In the genomic region with DNA sequence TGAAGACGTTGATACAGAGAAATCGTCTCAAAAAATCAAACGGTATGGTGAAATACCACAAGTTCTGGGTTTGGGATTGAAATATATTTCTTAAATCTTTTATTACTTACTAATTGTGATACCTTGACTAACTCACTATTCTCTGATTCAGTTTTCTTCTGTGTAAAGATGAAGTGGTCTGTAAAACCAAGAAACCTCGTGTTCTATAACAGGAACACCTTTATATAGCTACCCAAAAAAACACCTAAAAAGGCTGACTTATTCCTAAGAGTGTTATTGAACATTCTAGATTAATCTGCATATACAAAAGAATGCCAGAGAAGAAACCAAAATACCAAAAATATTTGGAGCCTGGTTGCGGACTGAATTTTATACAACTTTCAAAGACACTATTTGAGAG, we compare ENCODE assay signal across 8 cellular contexts. TPM values are rescaled to one million over a fixed set of nuclear protein-coding genes. Genes with fewer than 3 reads are reported as not detected.
A peak's percentile ranks its signal among the peaks of the same experiment; 100 is the strongest.
DNase-seq lines count a peak whose midpoint lies in the region; ATAC-seq, FAIRE-seq and TF ChIP-seq lines count a peak whose summit lies in the region.

No MANE protein-coding gene starts in this region.

- H4K20me1 ChIP-seq in HepG2 (ENCODE audit: insufficient read depth, low read length): no peaks in the 10 kb centered on the region

- no peak for DNase-seq in activated naive CD4-positive, alpha-beta T cell treated with anti-CD3 and anti-CD28 coated beads, Interleukin-2, amount 10 ng/mL, durations not matched to agents 7 days and 5 days
- no peak for DNase-seq in activated naive CD4-positive, alpha-beta T cell (lab: John Stamatoyannopoulos, UW)
- DNase-seq in HepG2 (ENCODE audit: low spot score) (no peak), transverse colon (no peak), DMS79 (lab: John Stamatoyannopoulos, UW) (no peak), small intestine (no peak)
- DNase-seq in NK-92 treated with Interleukin-12 subunit alpha and Interleukin-12 subunit beta, amount 100 ng/mL, for 24 hours (lab: John Stamatoyannopoulos, UW): no peak

- H3K36me3 Mint-ChIP-seq in activated naive CD4-positive, alpha-beta T cell treated with anti-CD3 and anti-CD28 coated beads, Interleukin-2, amount 10 ng/mL, durations not matched to agents 7 days and 5 days: peaks cover 3% of the 10 kb centered on the region
- H3K36me3 Mint-ChIP-seq in activated T-helper 17 cell treated with anti-CD3 and anti-CD28 coated beads, Interleukin-2, amount 50 U/mL, for 72 hours (ENCODE audit: low read depth): peaks cover 41% of the 10 kb centered on the region

- intact Hi-C loops in HepG2 (cut with micrococcal nuclease; ENCODE audit: unreplicated experiment): loop anchor here (5.0 kb wide), 1 partner anchor 535 kb away; the partner anchor contains the start of genes CRYZ and TYW3
- intact Hi-C loops in transverse colon (cut with DNase I; ENCODE audit: low total_unique reads): no loop called here

- H3K27me3 ChIP-seq in HepG2 (ENCODE audit: control insufficient read depth in 1 of 2, insufficient read depth in 2 of 2, low read length in 2 of 2): no peaks in the 10 kb centered on the region
- no peaks in the 10 kb centered on the region for H3K27me3 ChIP-seq in transverse colon
- H3K27me3 ChIP-seq in small intestine (ENCODE audit: control insufficient read depth in 2 of 2, insufficient read depth in 2 of 2, low read length in 2 of 2): no peaks in the 10 kb centered on the region

- no peak overlapping the region for H3K27ac Mint-ChIP-seq in activated naive CD4-positive, alpha-beta T cell treated with anti-CD3 and anti-CD28 coated beads, Interleukin-2, amount 10 ng/mL, durations not matched to agents 7 days and 5 days
- peak overlapping the region; percentile 98 for H3K27ac Mint-ChIP-seq in activated T-helper 17 cell treated with anti-CD3 and anti-CD28 coated beads, Interleukin-2, amount 50 U/mL, for 72 hours

- no peaks in the 10 kb centered on the region for H3K9me3 ChIP-seq in HepG2 (ENCODE audit: low read length)
- H3K9me3 ChIP-seq in transverse colon: no peaks in the 10 kb centered on the region
- H3K9me3 ChIP-seq in small intestine (ENCODE audit: control insufficient read depth, low read depth): no peaks in the 10 kb centered on the region

- H3K27ac ChIP-seq in HepG2 (ENCODE audit: extremely low read length, insufficient read depth, low read length) (peak overlapping the region; percentile 73), transverse colon (peak overlapping the region; percentile 82 to 90 (median 86)), small intestine (ENCODE audit: low read depth in 1 of 2, low read length in 1 of 2) (no peak overlapping the region)

- TF ChIP-seq RAD21 in HepG2 (CRISPR knock-in tag; IDR thresholded peaks at IDR 0.05): no peak

- H2AFZ ChIP-seq in HepG2 (ENCODE audit: low read length): peak overlapping the region; percentile 95

- CTCF ChIA-PET in activated naive CD4-positive, alpha-beta T cell treated with anti-CD3 and anti-CD28 coated beads, Interleukin-2, amount 10 ng/mL, durations not matched to agents 7 days and 5 days (lab: Charles Lee): no interaction called here
- CTCF ChIA-PET in HepG2 (lab: Yijun Ruan, JAX; ENCODE audit: low intra/inter-chr PET ratio, low total read pairs): no interaction called here

- H3K4me1 ChIP-seq in HepG2 (ENCODE audit: insufficient read depth, low read length): peaks cover 15% of the 10 kb centered on the region
- H3K4me1 ChIP-seq in transverse colon: peaks cover 0 to 22% (median 10%) of the 10 kb centered on the region in 4 donors
- H3K4me1 ChIP-seq in small intestine (ENCODE audit: control insufficient read depth in 2 of 2, insufficient read depth in 1 of 2, low read depth in 1 of 2, low read length in 1 of 2): no peaks in the 10 kb centered on the region

- TF ChIP-seq POLR2A in HepG2 (IDR thresholded peaks at IDR 0.05; ENCODE audit: insufficient read depth in 1 of 2, low read depth in 2 of 2, low read length in 2 of 2) (no peak), transverse colon (IDR thresholded peaks at IDR 0.05) (no peak)

- H3K36me3 ChIP-seq in HepG2 (replicated peaks in 1 of 2; ENCODE audit: control insufficient read depth in 1 of 2, insufficient read depth in 2 of 2, low read length in 2 of 2) (no peaks in the 10 kb centered on the region; a peak in 1 of 5 replicates), transverse colon (peaks cover 0 to 13% (median 0%) of the 10 kb centered on the region in 4 donors), small intestine (ENCODE audit: control insufficient read depth in 2 of 2, insufficient read depth in 2 of 2, low read length in 2 of 2) (no peaks in the 10 kb centered on the region)

- in situ Hi-C loops in HepG2 (cut with HindIII; ENCODE audit: extremely low pct_ligation_motif_present, low pct_unique_long_range_greater_than_20kb) (no loop called here), transverse colon (cut with MboI; ENCODE audit: low pct_ligation_motif_present in 1 of 4, low pct_unique_long_range_greater_than_20kb in 1 of 4, low sequenced_read_pairs in 3 of 4) (no loop called here)

- H3K4me2 ChIP-seq in HepG2 (ENCODE audit: low read depth, low read length): peak overlapping the region; percentile 75

- TF ChIP-seq CTCF in HepG2 (CRISPR knock-in tag; IDR thresholded peaks at IDR 0.05) (no peak), transverse colon (IDR thresholded peaks at IDR 0.05) (no peak)

- 60% methylated on average over 5 of the region's 5 CpGs for WGBS in HepG2 (ENCODE audit: low lambda C conversion rate)
- WGBS in transverse colon (ENCODE audit: low coverage in 1 of 2), 2 donors: 67 to 70% methylated on average over 5 of the region's 5 CpGs
- WGBS in small intestine, 3 donors: 68 to 81% (median 80%) methylated on average over 5 of the region's 5 CpGs

- no peak for FAIRE-seq in HepG2 (lab: Jason Lieb, UNC)
- FAIRE-seq in small intestine (lab: Jason Lieb, UNC): no peak

- POLR2A ChIA-PET in HepG2 (lab: Yijun Ruan, JAX): interaction anchor here (1.4 kb wide), 1 partner anchor 17 kb away, joined by 3 read pairs; no protein-coding TSS in a partner anchor

- peak overlapping the region; percentile 92 for H3K4me3 Mint-ChIP-seq in activated naive CD4-positive, alpha-beta T cell treated with anti-CD3 and anti-CD28 coated beads, Interleukin-2, amount 10 ng/mL, durations not matched to agents 7 days and 5 days
- peak overlapping the region; percentile 96 for H3K4me3 Mint-ChIP-seq in activated T-helper 17 cell treated with anti-CD3 and anti-CD28 coated beads, Interleukin-2, amount 50 U/mL, for 72 hours

- TF ChIP-seq EP300 in HepG2 (IDR thresholded peaks at IDR 0.05; ENCODE audit: low read depth in 2 of 2, low read length in 2 of 2): no peak
- no peak for TF ChIP-seq EP300 in HepG2 (CRISPR knock-in tag; IDR thresholded peaks at IDR 0.05; ENCODE audit: borderline replicate concordance)
- no peak for TF ChIP-seq EP300 in transverse colon (IDR thresholded peaks at IDR 0.05; ENCODE audit: low read depth)

- H3K79me2 ChIP-seq in HepG2 (ENCODE audit: insufficient read depth, low read length): no peaks in the 10 kb centered on the region

- H3K9me3 Mint-ChIP-seq in activated naive CD4-positive, alpha-beta T cell treated with anti-CD3 and anti-CD28 coated beads, Interleukin-2, amount 10 ng/mL, durations not matched to agents 7 days and 5 days: no peaks in the 10 kb centered on the region
- H3K9me3 Mint-ChIP-seq in activated T-helper 17 cell treated with anti-CD3 and anti-CD28 coated beads, Interleukin-2, amount 50 U/mL, for 72 hours: no peaks in the 10 kb centered on the region

- H3K27me3 Mint-ChIP-seq in activated naive CD4-positive, alpha-beta T cell treated with anti-CD3 and anti-CD28 coated beads, Interleukin-2, amount 10 ng/mL, durations not matched to agents 7 days and 5 days: no peaks in the 10 kb centered on the region
- H3K27me3 Mint-ChIP-seq in activated T-helper 17 cell treated with anti-CD3 and anti-CD28 coated beads, Interleukin-2, amount 50 U/mL, for 72 hours: no peaks in the 10 kb centered on the region

- H3K4me1 Mint-ChIP-seq in activated naive CD4-positive, alpha-beta T cell treated with anti-CD3 and anti-CD28 coated beads, Interleukin-2, amount 10 ng/mL, durations not matched to agents 7 days and 5 days: peaks cover 20% of the 10 kb centered on the region
- H3K4me1 Mint-ChIP-seq in activated T-helper 17 cell treated with anti-CD3 and anti-CD28 coated beads, Interleukin-2, amount 50 U/mL, for 72 hours: peaks cover 11% of the 10 kb centered on the region

- H3K9ac ChIP-seq in HepG2 (ENCODE audit: insufficient read depth, low read depth, low read length): peak overlapping the region; percentile 83

- H3K4me3 ChIP-seq in HepG2 (replicated peaks in 1 of 3; ENCODE audit: insufficient read depth in 1 of 3, low read depth in 2 of 3, low read length in 3 of 3) (peak overlapping the region; percentile 55 to 85 (median 81)), transverse colon (peak overlapping the region in 3 of 4 donors; percentile 57 to 67 (median 66)), small intestine (ENCODE audit: low read depth in 1 of 2, low read length in 2 of 2) (peak overlapping the region in 1 of 2 donors; percentile 74)

- ATAC-seq in activated T-helper 17 cell treated with anti-CD3 and anti-CD28 coated beads, Interleukin-2, amount 50 U/mL, for 72 hours (replicated peaks): peak; percentile 46
- no peak for ATAC-seq in HepG2

- BruUV-seq in HepG2 (replicated peaks; lab: Mats Ljungman, UMichigan): no TSS peak

RNA-seq across cellular contexts. Expression of gene LRRIQ3, which starts 0.7 kb away (rescaled TPM):
- 1 to 10 TPM; 1.5 to 1.7 TPM for total RNA-seq in activated T-helper 17 cell treated with anti-CD3 and anti-CD28 coated beads, Interleukin-2, amount 50 U/mL, for 72 hours
- total RNA-seq in HepG2 (2016; rRNA removed; fragmentation: Illumina TruSeq; extraction: Trizol) (1.2 and 1.3 TPM in 2 replicates), transverse colon (under 1 TPM in 1 of 4 donors, not detected in 3; 0.55 TPM)
- total RNA-seq in HepG2 (2016; cell fraction: cytosol; rRNA removed; fragmentation: Illumina TruSeq; extraction: Trizol; ENCODE audit: low read depth): 0.51 and 0.62 TPM in 2 replicates
- total RNA-seq in HepG2 (2016; cell fraction: insoluble cytoplasmic fraction; rRNA removed; fragmentation: Illumina TruSeq; extraction: Trizol): 1.1 and 2.1 TPM in 2 replicates
- 0.83 and 1.1 TPM in 2 replicates for total RNA-seq in HepG2 (2016; cell fraction: membrane; rRNA removed; fragmentation: Illumina TruSeq; extraction: Trizol)
- total RNA-seq in HepG2 (2016; cell fraction: nucleus; rRNA removed; fragmentation: Illumina TruSeq; extraction: Trizol): 0.84 and 0.85 TPM in 2 replicates
- polyA plus RNA-seq in HepG2 (2011; rRNA removed) (0.55 and 1.1 TPM in 2 replicates), small intestine (under 1 TPM; 0.22 to 0.39 (median 0.27) TPM)
- polyA plus RNA-seq in HepG2 (2011; cell fraction: cytosol; rRNA removed): 0.31 and 0.42 TPM in 2 replicates
- polyA plus RNA-seq in HepG2 (2011; cell fraction: nucleus; rRNA removed): 0.12 and 0.48 TPM in 2 replicates
- 0.41 and 1.0 TPM in 2 replicates for polyA plus RNA-seq in HepG2 (2012)
- 0.83 and 0.84 TPM in 2 replicates for polyA plus RNA-seq in HepG2 (2016; cell fraction: cytosol; fragmentation: Illumina TruSeq; extraction: Trizol; ENCODE audit: low read depth)
- 1.2 and 1.5 TPM in 2 replicates for polyA plus RNA-seq in HepG2 (2016; cell fraction: insoluble cytoplasmic fraction; fragmentation: Illumina TruSeq; extraction: Trizol; ENCODE audit: low read depth)
- polyA plus RNA-seq in HepG2 (2016; cell fraction: membrane; fragmentation: Illumina TruSeq; extraction: Trizol; ENCODE audit: low read depth): 0.95 and 1.2 TPM in 2 replicates
- polyA plus RNA-seq in HepG2 (2016; cell fraction: nucleus; fragmentation: Illumina TruSeq; extraction: Trizol; ENCODE audit: insufficient read depth, low read depth): 0.71 and 0.95 TPM in 2 replicates
- polyA minus RNA-seq in HepG2 (2011; rRNA and poly(A)+ RNA removed; ENCODE audit: low replicate concordance): 0.47 and 3.0 TPM in 2 replicates
- 0.69 TPM in 1 of 2 replicates, not detected in the other for polyA minus RNA-seq in HepG2 (2011; cell fraction: cytosol; rRNA and poly(A)+ RNA removed)
- 1.2 and 1.6 TPM in 2 replicates for polyA minus RNA-seq in HepG2 (2011; cell fraction: nucleus; rRNA and poly(A)+ RNA removed)

RNA-seq across cellular contexts. Expression of gene FPGT, which starts 0.8 kb away (rescaled TPM):
- 10 to 100 TPM; 14.0 to 15.8 TPM for total RNA-seq in activated T-helper 17 cell treated with anti-CD3 and anti-CD28 coated beads, Interleukin-2, amount 50 U/mL, for 72 hours
- total RNA-seq in HepG2 (2016; rRNA removed; fragmentation: Illumina TruSeq; extraction: Trizol) (9.8 and 16.2 TPM in 2 replicates), transverse colon (10 to 100 TPM; 10.8 to 20.3 (median 14.8) TPM)
- 0.61 and 1.2 TPM in 2 replicates for total RNA-seq in HepG2 (2016; cell fraction: cytosol; rRNA removed; fragmentation: Illumina TruSeq; extraction: Trizol; ENCODE audit: low read depth)
- total RNA-seq in HepG2 (2016; cell fraction: insoluble cytoplasmic fraction; rRNA removed; fragmentation: Illumina TruSeq; extraction: Trizol): 12.2 and 20.6 TPM in 2 replicates
- 3.8 and 4.5 TPM in 2 replicates for total RNA-seq in HepG2 (2016; cell fraction: membrane; rRNA removed; fragmentation: Illumina TruSeq; extraction: Trizol)
- 12.9 and 16.3 TPM in 2 replicates for total RNA-seq in HepG2 (2016; cell fraction: nucleus; rRNA removed; fragmentation: Illumina TruSeq; extraction: Trizol)
- polyA plus RNA-seq in HepG2 (2011; rRNA removed) (3.5 and 4.3 TPM in 2 replicates), small intestine (10 to 100 TPM in 1 of 3 donors, 1 to 10 TPM in 2; 6.8 to 13.0 (median 8.6) TPM)
- 0.97 and 1.9 TPM in 2 replicates for polyA plus RNA-seq in HepG2 (2011; cell fraction: cytosol; rRNA removed)
- 3.5 and 5.1 TPM in 2 replicates for polyA plus RNA-seq in HepG2 (2011; cell fraction: nucleus; rRNA removed)
- polyA plus RNA-seq in HepG2 (2012): 3.7 TPM in 2 replicates
- polyA plus RNA-seq in HepG2 (2016; cell fraction: cytosol; fragmentation: Illumina TruSeq; extraction: Trizol; ENCODE audit: low read depth): 0.66 and 1.00 TPM in 2 replicates
- 9.3 and 9.9 TPM in 2 replicates for polyA plus RNA-seq in HepG2 (2016; cell fraction: insoluble cytoplasmic fraction; fragmentation: Illumina TruSeq; extraction: Trizol; ENCODE audit: low read depth)
- polyA plus RNA-seq in HepG2 (2016; cell fraction: membrane; fragmentation: Illumina TruSeq; extraction: Trizol; ENCODE audit: low read depth): 1.7 and 1.9 TPM in 2 replicates
- polyA plus RNA-seq in HepG2 (2016; cell fraction: nucleus; fragmentation: Illumina TruSeq; extraction: Trizol; ENCODE audit: insufficient read depth, low read depth): 7.8 and 8.0 TPM in 2 replicates
- 1.2 and 2.8 TPM in 2 replicates for polyA minus RNA-seq in HepG2 (2011; rRNA and poly(A)+ RNA removed; ENCODE audit: low replicate concordance)
- 3.2 and 3.3 TPM in 2 replicates for polyA minus RNA-seq in HepG2 (2011; cell fraction: cytosol; rRNA and poly(A)+ RNA removed)
- 21.6 and 24.9 TPM in 2 replicates for polyA minus RNA-seq in HepG2 (2011; cell fraction: nucleus; rRNA and poly(A)+ RNA removed)

RNA-seq across cellular contexts. Expression of gene TNNI3K, which starts 37.9 kb away (rescaled TPM):
- total RNA-seq in activated T-helper 17 cell treated with anti-CD3 and anti-CD28 coated beads, Interleukin-2, amount 50 U/mL, for 72 hours: 1 to 10 TPM in 1 of 2 donors, under 1 TPM in 1; 0.52 to 1.2 TPM
- not detected in 2 replicates for total RNA-seq in HepG2 (2016; rRNA removed; fragmentation: Illumina TruSeq; extraction: Trizol)
- not detected in 2 replicates for total RNA-seq in HepG2 (2016; cell fraction: cytosol; rRNA removed; fragmentation: Illumina TruSeq; extraction: Trizol; ENCODE audit: low read depth)
- not detected in 2 replicates for total RNA-seq in HepG2 (2016; cell fraction: insoluble cytoplasmic fraction; rRNA removed; fragmentation: Illumina TruSeq; extraction: Trizol)
- not detected in 2 replicates for total RNA-seq in HepG2 (2016; cell fraction: membrane; rRNA removed; fragmentation: Illumina TruSeq; extraction: Trizol)
- not detected in 2 replicates for total RNA-seq in HepG2 (2016; cell fraction: nucleus; rRNA removed; fragmentation: Illumina TruSeq; extraction: Trizol)
- 0.60 and 1.1 TPM in 2 replicates for polyA plus RNA-seq in HepG2 (2011; rRNA removed)
- polyA plus RNA-seq in HepG2 (2011; cell fraction: cytosol; rRNA removed): 0.23 TPM in 1 of 2 replicates, not detected in the other
- 0.85 and 1.1 TPM in 2 replicates for polyA plus RNA-seq in HepG2 (2011; cell fraction: nucleus; rRNA removed)
- 0.17 and 0.28 TPM in 2 replicates for polyA plus RNA-seq in HepG2 (2012)
- not detected in 2 replicates for polyA plus RNA-seq in HepG2 (2016; cell fraction: cytosol; fragmentation: Illumina TruSeq; extraction: Trizol; ENCODE audit: low read depth)
- not detected in 2 replicates for polyA plus RNA-seq in HepG2 (2016; cell fraction: insoluble cytoplasmic fraction; fragmentation: Illumina TruSeq; extraction: Trizol; ENCODE audit: low read depth)
- polyA plus RNA-seq in HepG2 (2016; cell fraction: membrane; fragmentation: Illumina TruSeq; extraction: Trizol; ENCODE audit: low read depth): not detected in 2 replicates
- not detected in 2 replicates for polyA plus RNA-seq in HepG2 (2016; cell fraction: nucleus; fragmentation: Illumina TruSeq; extraction: Trizol; ENCODE audit: insufficient read depth, low read depth)
- polyA minus RNA-seq in HepG2 (2011; rRNA and poly(A)+ RNA removed; ENCODE audit: low replicate concordance): not detected in 2 replicates
- polyA minus RNA-seq in HepG2 (2011; cell fraction: cytosol; rRNA and poly(A)+ RNA removed): not detected in 2 replicates
- 1.9 and 2.9 TPM in 2 replicates for polyA minus RNA-seq in HepG2 (2011; cell fraction: nucleus; rRNA and poly(A)+ RNA removed)
- total RNA-seq in transverse colon: 10 to 100 TPM in 1 of 4 donors, 1 to 10 TPM in 1, under 1 TPM in 1, not detected in 1; 0.95 to 14.2 (median 2.9) TPM
- under 1 TPM in 1 of 3 donors, not detected in 2; 0.24 TPM for polyA plus RNA-seq in small intestine

Comparison
In these comparisons a context has a peak if more than half of its experiments do, and no peak if none do; other contexts are left out.
1. H3K27ac ChIP-seq: peak in HepG2 (single experiment) and transverse colon (4 of 4); none in small intestine (0 of 2).